Comparison of ENCODE assay signal across 26 cellular contexts in genomic region chr11:19187880-19188279, GRCh38. TPM values are rescaled to one million over a fixed set of nuclear protein-coding genes. Genes with fewer than 3 reads are reported as not detected.
DNase-seq lines count a peak whose midpoint lies in the region; ATAC-seq, FAIRE-seq and TF ChIP-seq lines count a peak whose summit lies in the region.
"Had no signal": no experiment of that assay in that cellular context is flagged by ENCODE, and none has a peak within 500 bp of the region (broad histone marks: within the 10 kb centered on the region; RNA-seq: fewer than 3 reads in every experiment).

No MANE protein-coding gene starts in this region.

- TF ChIP-seq CTCF in right atrium auricular region (IDR thresholded peaks at IDR 0.05) (no peak), K562 (IDR thresholded peaks at IDR 0.05 in 2 of 3, conservative IDR thresholded peaks at IDR 0.05 in 1 of 3; ENCODE audit: insufficient read depth in 2 of 3, low read depth in 1 of 3, low read length in 3 of 3) (no peak)

- POLR2A ChIA-PET in K562 (lab: Yijun Ruan, JAX) = interaction anchor here (1.3 kb wide), 1 partner anchor 12 kb away, joined by 4 read pairs; no protein-coding TSS in a partner anchor

- intact Hi-C loops in Right ventricle myocardium inferior (cut with DNase I) (no loop called here), K562 (cut with micrococcal nuclease) (no loop called here)

- H3K4me3 ChIP-seq in right atrium auricular region (no peak overlapping the region), K562 (no peak overlapping the region), Karpas-422 (ENCODE audit: low read length) (no peak overlapping the region)
- H3K4me3 ChIP-seq: A549, gastroesophageal sphincter had no signal

- no peak for DNase-seq in right atrium auricular region (ENCODE audit: low spot score)
- DNase-seq in Right ventricle myocardium inferior (ENCODE audit: missing footprints) = no peak
- DNase-seq in K562 (ENCODE audit: extremely low read depth in 1 of 4, low spot score in 3 of 4) = no peak
- peak; percentile 85 for DNase-seq in medulla oblongata (ENCODE audit: extremely low spot score)
- DNase-seq in substantia nigra (lab: John Stamatoyannopoulos, UW) = peak in 35 of 49 donors; percentile 3 to 74 (median 23)
- DNase-seq in Kasumi-1 (lab: John Stamatoyannopoulos, UW) = no peak
- DNase-seq in Karpas-422 = no peak
- DNase-seq: activated CD8-positive, alpha-beta T cell treated with anti-CD3 and anti-CD28 coated beads for 36 hours; activated naive CD4-positive, alpha-beta T cell; amniotic stem cell; Calu3; central memory CD4-positive, alpha-beta T cell; left colon; NCI-H1436; NCI-H446; NK-92 treated with Interleukin-12 subunit alpha and Interleukin-12 subunit beta, amount 100 ng/mL, for 24 hours had no signal

- BruUV-seq in K562 (replicated peaks; lab: Mats Ljungman, UMichigan) = no TSS peak

- H3K4me1 ChIP-seq in right atrium auricular region (peaks cover 0 to 7% of the 10 kb centered on the region in 2 donors), K562 (replicated peaks in 1 of 2; ENCODE audit: control insufficient read depth in 2 of 2, insufficient read depth in 2 of 2, low read length in 2 of 2) (no peaks in the 10 kb centered on the region), Karpas-422 (ENCODE audit: low read length) (no peaks in the 10 kb centered on the region)
- H3K4me1 ChIP-seq: A549, gastroesophageal sphincter had no signal

- no peaks in the 10 kb centered on the region for H4K20me1 ChIP-seq in K562 (replicated peaks; ENCODE audit: control insufficient read depth, insufficient read depth, low read length)
- H4K20me1 ChIP-seq in Karpas-422 (ENCODE audit: insufficient read depth, low read depth, low read length) = no peaks in the 10 kb centered on the region

- H3K9ac ChIP-seq in K562 (ENCODE audit: insufficient read depth in 1 of 2, low read depth in 2 of 2, low read length in 2 of 2) (no peak overlapping the region), Karpas-422 (ENCODE audit: low read length) (no peak overlapping the region)

- 9% methylated on average over 12 of the region's 12 CpGs for WGBS in K562 (ENCODE audit: insufficient coverage, low coverage, missing lambda C conversion rate)

- no peaks in the 10 kb centered on the region for H3K9me2 ChIP-seq in Karpas-422 (replicated peaks; ENCODE audit: insufficient read depth, low read length)

- H3K27me3 ChIP-seq in right atrium auricular region (no peaks in the 10 kb centered on the region), K562 (ENCODE audit: control insufficient read depth in 2 of 2, insufficient read depth in 2 of 2, low read length in 2 of 2) (peaks cover 4 to 43% of the 10 kb centered on the region in 2 experiments; a peak in 2 of 5 replicates), Karpas-422 (ENCODE audit: low read length) (no peaks in the 10 kb centered on the region)
- H3K27me3 ChIP-seq: gastroesophageal sphincter had no signal

- CTCF ChIA-PET in K562 (lab: Yijun Ruan, JAX; ENCODE audit: low intra/inter-chr PET ratio) = no interaction called here

- no peaks in the 10 kb centered on the region for H3K79me2 ChIP-seq in K562 (ENCODE audit: control insufficient read depth, insufficient read depth, low read length)
- no peaks in the 10 kb centered on the region for H3K79me2 ChIP-seq in Karpas-422 (ENCODE audit: low read length)

- TF ChIP-seq EP300 in K562 (IDR thresholded peaks at IDR 0.05; ENCODE audit: low read length) = no peak

- ATAC-seq in Right ventricle myocardium inferior (no peak), K562 (no peak), GM19395 (IDR thresholded peaks at IDR 0.05; ENCODE audit: unreplicated experiment) (no peak)
- ATAC-seq: A549; activated CD8-positive, alpha-beta T cell treated with anti-CD3 and anti-CD28 coated beads for 36 hours; esophagus mucosa; gastroesophageal sphincter; left colon; sciatic nerve; stimulated activated effector memory CD8-positive, alpha-beta T cell treated with anti-CD3 and anti-CD28 coated beads, Interleukin-12 subunit alpha, Interleukin-12 subunit beta, amount 100 ng/mL, for 72 hours had no signal

- H3K36me3 ChIP-seq in right atrium auricular region (peaks cover 99% of the 10 kb centered on the region), K562 (ENCODE audit: control insufficient read depth, insufficient read depth, low read length) (no peaks in the 10 kb centered on the region), Karpas-422 (ENCODE audit: insufficient read depth, low read length) (no peaks in the 10 kb centered on the region)
- H3K36me3 ChIP-seq: gastroesophageal sphincter had no signal

- H3K9me3 ChIP-seq in right atrium auricular region (no peaks in the 10 kb centered on the region), K562 (replicated peaks; ENCODE audit: control insufficient read depth, insufficient read depth, low read depth, low read length) (no peaks in the 10 kb centered on the region), Karpas-422 (ENCODE audit: low read length) (no peaks in the 10 kb centered on the region)
- H3K9me3 ChIP-seq: A549, gastroesophageal sphincter had no signal

- no peak overlapping the region for H3K4me2 ChIP-seq in K562 (ENCODE audit: insufficient read depth, low read length)
- no peak overlapping the region for H3K4me2 ChIP-seq in Karpas-422 (ENCODE audit: low read depth, low read length, poor library complexity, severe bottlenecking)
- H3K4me2 ChIP-seq: A549 had no signal

- no peak for TF ChIP-seq RAD21 in K562 (CRISPR knock-in tag; conservative IDR thresholded peaks at IDR 0.05 in 1 of 2, IDR thresholded peaks at IDR 0.05 in 1 of 2)

- H3K27ac ChIP-seq in right atrium auricular region = peak overlapping the region; percentile 11 to 20
- no peak overlapping the region for H3K27ac ChIP-seq in K562 (ENCODE audit: extremely low read depth, low read depth, low read length)
- peak overlapping the region; percentile 40 for H3K27ac ChIP-seq in substantia nigra (ENCODE audit: low read depth, low read length, poor library complexity, severe bottlenecking)
- H3K27ac ChIP-seq in Karpas-422 (ENCODE audit: low read length) = no peak overlapping the region
- H3K27ac ChIP-seq: A549, gastroesophageal sphincter had no signal

- in situ Hi-C loops in K562 (cut with MboI) = no loop called here

- no peak for FAIRE-seq in K562 (lab: Jason Lieb, UNC)
- FAIRE-seq: A549, GM18507, RCC 7860 had no signal

- H2AFZ ChIP-seq in K562 (ENCODE audit: low read depth, low read length) (no peak overlapping the region), Karpas-422 (ENCODE audit: low read length) (no peak overlapping the region)

- H3K9me1 ChIP-seq in K562 (ENCODE audit: control insufficient read depth, insufficient read depth, low read length) = no peaks in the 10 kb centered on the region

- TF ChIP-seq POLR2A in K562 (conservative IDR thresholded peaks at IDR 0.05) = no peak

TF ChIP-seq in K562, 482 proteins besides CTCF, POLR2A, EP300 and RAD21:
- TF ChIP-seq RFX1 (IDR thresholded peaks at IDR 0.05) (peak; percentile 49), NR3C1 (CRISPR knock-in tag; IDR thresholded peaks at IDR 0.05) (no peak), RHOXF2B (CRISPR knock-in tag; conservative IDR thresholded peaks at IDR 0.05) (no peak)

RNA-seq across cellular contexts. Expression of gene CSRP3, which starts 13.9 kb away (rescaled TPM):
- total RNA-seq in right atrium auricular region = 1,000 to 10,000 TPM; 1,021 to 1,621 TPM
- 1,720 TPM for total RNA-seq in Right ventricle myocardium inferior
- total RNA-seq in K562 (2011; cell fraction: chromatin; rRNA removed; ENCODE audit: low replicate concordance) = not detected in 2 replicates
- not detected in 2 replicates for total RNA-seq in K562 (2011; cell fraction: nucleolus; rRNA removed)
- not detected in 2 replicates for total RNA-seq in K562 (2011; cell fraction: nucleoplasm; rRNA removed)
- not detected in 2 replicates for total RNA-seq in K562 (2014; rRNA removed)
- total RNA-seq in K562 (2014; rRNA removed; fragmentation: Illumina TruSeq; extraction: Trizol) = not detected in 2 replicates
- total RNA-seq in K562 (2015; rRNA removed; fragmentation: Illumina TruSeq; extraction: Trizol) = 0.14 TPM in 1 of 2 replicates, not detected in the other
- not detected in 2 replicates for total RNA-seq in K562 (2021)
- not detected in 2 replicates for polyA plus RNA-seq in K562 (2011; rRNA removed)
- polyA plus RNA-seq in K562 (2011; cell fraction: cytosol; rRNA removed) = not detected in 2 replicates
- polyA plus RNA-seq in K562 (2011; cell fraction: nucleus; rRNA removed) = not detected in 2 replicates
- polyA plus RNA-seq in K562 (2012) = 0.28 TPM in 1 of 2 replicates, not detected in the other
- not detected in 2 replicates for polyA plus RNA-seq in K562 (2014; fragmentation: Illumina TruSeq; extraction: Trizol)
- not detected for polyA plus RNA-seq in K562 (2014; fragmentation: Nextera tagmentation; extraction: Ambion mirVana)
- polyA plus RNA-seq in K562 (2014; rRNA removed) = not detected in 2 replicates
- polyA minus RNA-seq in K562 (2011; rRNA and poly(A)+ RNA removed) = not detected in 2 replicates
- polyA minus RNA-seq in K562 (2011; cell fraction: cytosol; rRNA and poly(A)+ RNA removed) = not detected in 2 replicates
- polyA minus RNA-seq in K562 (2011; cell fraction: nucleus; rRNA and poly(A)+ RNA removed) = not detected in 2 replicates
- not detected in 2 replicates for total RNA-seq in Karpas-422 (2014; rRNA removed; shearing (Covaris generic); ENCODE audit: low replicate concordance)
- total RNA-seq: activated CD8-positive, alpha-beta T cell treated with anti-CD3 and anti-CD28 coated beads for 36 hours; Calu3; esophagus mucosa; left colon; omental fat pad; sciatic nerve had no signal
- polyA plus RNA-seq: A549, BJ had no signal

RNA-seq across cellular contexts. Expression of gene E2F8, which starts 52.9 kb away (rescaled TPM):
- total RNA-seq in right atrium auricular region (1 to 10 TPM; 1.7 to 2.2 TPM), Right ventricle myocardium inferior (1.7 TPM), K562 (2014; rRNA removed) (6.9 and 9.3 TPM in 2 replicates), K562 (2014; rRNA removed; fragmentation: Illumina TruSeq; extraction: Trizol) (11.9 and 13.8 TPM in 2 replicates), K562 (2015; rRNA removed; fragmentation: Illumina TruSeq; extraction: Trizol) (14.0 and 15.1 TPM in 2 replicates), K562 (2021) (16.1 and 17.6 TPM in 2 replicates)
- total RNA-seq in K562 (2011; cell fraction: chromatin; rRNA removed; ENCODE audit: low replicate concordance) = 34.6 and 59.6 TPM in 2 replicates
- total RNA-seq in K562 (2011; cell fraction: nucleolus; rRNA removed) = 16.7 and 20.3 TPM in 2 replicates
- 18.7 and 23.2 TPM in 2 replicates for total RNA-seq in K562 (2011; cell fraction: nucleoplasm; rRNA removed)
- polyA plus RNA-seq in K562 (2011; rRNA removed) (12.1 and 14.5 TPM in 2 replicates), K562 (2014; fragmentation: Illumina TruSeq; extraction: Trizol) (23.0 and 23.6 TPM in 2 replicates), K562 (2014; fragmentation: Nextera tagmentation; extraction: Ambion mirVana) (10 to 100 TPM in 1 of 2 experiments, 1 to 10 TPM in 1; 7.2 to 11.1 TPM), K562 (2014; rRNA removed) (11.1 and 13.1 TPM in 2 replicates)
- 9.8 and 10.3 TPM in 2 replicates for polyA plus RNA-seq in K562 (2011; cell fraction: cytosol; rRNA removed)
- 41.0 and 43.5 TPM in 2 replicates for polyA plus RNA-seq in K562 (2011; cell fraction: nucleus; rRNA removed)
- polyA plus RNA-seq in K562 (2012) = 9.1 and 9.3 TPM in 2 replicates
- polyA minus RNA-seq in K562 (2011; rRNA and poly(A)+ RNA removed) = 15.2 and 18.6 TPM in 2 replicates
- polyA minus RNA-seq in K562 (2011; cell fraction: cytosol; rRNA and poly(A)+ RNA removed) = 5.3 and 8.3 TPM in 2 replicates
- polyA minus RNA-seq in K562 (2011; cell fraction: nucleus; rRNA and poly(A)+ RNA removed) = 42.8 and 53.8 TPM in 2 replicates
- 4.1 and 8.4 TPM in 2 replicates for total RNA-seq in Karpas-422 (2014; rRNA removed; shearing (Covaris generic); ENCODE audit: low replicate concordance)

Comparison
In these comparisons a context has a peak if more than half of its experiments do, and no peak if none do; other contexts are left out.
1. DNase-seq: peak in medulla oblongata (single experiment) and substantia nigra (35 of 49); none in right atrium auricular region (single experiment), Right ventricle myocardium inferior (single experiment), K562 (0 of 4), Kasumi-1 (0 of 2) and Karpas-422 (single experiment).
2. H3K27ac ChIP-seq: peak in right atrium auricular region (2 of 2) and substantia nigra (single experiment); none in K562 (single experiment) and Karpas-422 (single experiment).
3. RNA of gene CSRP3, which starts 13.9 kb away (total RNA-seq): 1,720 TPM in Right ventricle myocardium inferior (single experiment) and 1,021 to 1,621 TPM in right atrium auricular region; 0.14 TPM in K562 and not detected in Karpas-422; every median in the first group is over 100 times any median in the second.